Comparison of ENCODE assay signal across 8 cellular contexts in the genomic region with DNA sequence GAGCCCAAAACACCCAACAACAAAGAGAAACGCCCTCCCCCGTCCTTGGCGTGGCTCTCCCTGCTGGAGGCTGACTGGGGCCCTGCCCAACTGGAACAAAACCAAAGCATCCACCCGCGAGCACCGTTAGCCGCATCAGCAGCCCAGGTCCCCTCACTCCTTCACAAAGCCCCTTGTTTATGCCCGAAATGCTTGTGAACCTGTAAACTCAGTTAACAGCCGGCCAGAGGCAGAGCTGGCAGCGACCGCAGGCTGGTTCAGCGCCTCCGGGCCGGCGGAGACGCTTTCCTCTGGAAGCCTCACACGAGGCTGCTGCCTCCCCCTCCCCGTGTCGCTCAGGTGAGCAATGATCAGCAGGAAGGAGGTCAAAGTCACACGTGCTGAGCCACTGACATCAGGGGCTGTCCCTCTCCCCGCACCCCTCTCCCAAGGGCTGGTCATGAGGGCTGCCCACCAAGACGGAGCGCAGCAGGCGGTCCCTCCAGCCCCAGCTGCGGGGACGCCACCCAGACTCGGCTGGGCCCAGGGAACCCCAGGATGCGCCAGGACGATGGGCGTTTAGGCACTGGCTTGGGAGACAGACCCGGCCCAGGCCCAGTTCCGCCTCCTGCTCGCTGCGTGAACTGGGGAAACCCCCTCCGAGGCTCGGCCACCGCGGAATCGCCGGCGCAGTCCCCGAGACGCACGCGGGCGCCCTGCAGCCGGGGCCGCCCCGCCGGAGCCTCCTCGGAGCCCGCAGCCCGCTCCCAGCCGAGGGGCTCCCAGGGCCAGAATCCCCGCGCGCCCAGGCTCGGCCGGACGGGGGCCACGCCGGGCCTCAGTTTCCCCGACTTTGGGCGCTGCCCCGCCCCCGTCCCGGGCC. TPM values are rescaled to one million over a fixed set of nuclear protein-coding genes. Genes with fewer than 3 reads are reported as not detected.
DNase-seq lines count a peak whose midpoint lies in the region; ATAC-seq, FAIRE-seq and TF ChIP-seq lines count a peak whose summit lies in the region.

No MANE protein-coding gene starts in this region.

- CTCF ChIA-PET in GM12878 (lab: Yijun Ruan, JAX): interaction anchor here (1.6 to 2.5 kb wide), 2 partner anchors 26 to 27 kb away, joined by 4 to 7 read pairs; no protein-coding TSS in a partner anchor

- in situ Hi-C loops in GM12878 (cut with MboI): loop anchor here (5.0 kb wide), 1 partner anchor 62 kb away; no protein-coding TSS in a partner anchor

- peaks cover 28% of the 10 kb centered on the region for H3K79me2 ChIP-seq in GM12878 (ENCODE audit: control insufficient read depth, insufficient read depth, low read length)

- H3K9me3 ChIP-seq in RWPE2 (ENCODE audit: severe bottlenecking) (no peaks in the 10 kb centered on the region), GM12878 (replicated peaks; ENCODE audit: control insufficient read depth, insufficient read depth, low read length) (no peaks in the 10 kb centered on the region)

- peak; percentile 27 for FAIRE-seq in GM12878 (lab: Jason Lieb, UNC)

- ATAC-seq in HG02642 (IDR thresholded peaks at IDR 0.05; ENCODE audit: poor library complexity, unreplicated experiment): peak; percentile 35
- peak; percentile 16 for ATAC-seq in RWPE2 (ENCODE audit: low read depth)
- ATAC-seq in GM12878: peak; percentile 46

- peak overlapping the region; percentile 92 for H3K4me2 ChIP-seq in GM12878 (ENCODE audit: control insufficient read depth, insufficient read depth)

- peak overlapping the region; percentile 28 for H3K27ac ChIP-seq in RWPE2 (ENCODE audit: poor library complexity, severe bottlenecking)
- peak overlapping the region; percentile 61 for H3K27ac ChIP-seq in GM12878 (ENCODE audit: control insufficient read depth, insufficient read depth)

- H4K20me1 ChIP-seq in GM12878 (ENCODE audit: control insufficient read depth, insufficient read depth): no peaks in the 10 kb centered on the region

- BruUV-seq in GM12878 (replicated peaks; lab: Mats Ljungman, UMichigan): no TSS peak

- DNase-seq in GM12864 (ENCODE audit: low read depth) (no peak), RWPE2 (ENCODE audit: low spot score) (no peak), GM12878 (ENCODE audit: low read depth, low spot score) (no peak), kidney tubule cell (ENCODE audit: low spot score) (peak; percentile 58), SHP77 treated with DMSO at 0.1 percent for 48 hours (lab: John Stamatoyannopoulos, UW) (no peak), NCI-H510A treated with DMSO at 0.1 percent for 48 hours (lab: John Stamatoyannopoulos, UW) (no peak)
- DNase-seq in stimulated activated CD4-positive, alpha-beta T cell treated with anti-CD3 and anti-CD28 coated beads, Interleukin-4, amount 100 ng/mL, for 4 hours: peak; percentile 45 to 56

- intact Hi-C loops in GM12878 (cut with micrococcal nuclease; ENCODE audit: unreplicated experiment): loop anchor here (1.0 kb wide), 1 partner anchor 60 kb away; no protein-coding TSS in a partner anchor

- no peak for TF ChIP-seq POLR2A in GM12878 (IDR thresholded peaks at IDR 0.05; ENCODE audit: low read depth, low read length)

- no peaks in the 10 kb centered on the region for H3K27me3 ChIP-seq in RWPE2 (ENCODE audit: insufficient read depth, poor library complexity, severe bottlenecking)
- no peaks in the 10 kb centered on the region for H3K27me3 ChIP-seq in GM12878 (replicated peaks in 1 of 2; ENCODE audit: control insufficient read depth in 2 of 2, insufficient read depth in 2 of 2, low read length in 1 of 2)

- TF ChIP-seq EP300 in GM12878 (IDR thresholded peaks at IDR 0.05; ENCODE audit: borderline replicate concordance in 1 of 2, control insufficient read depth in 1 of 2, low read depth in 2 of 2, low read length in 2 of 2): no peak

- H2AFZ ChIP-seq in GM12878 (ENCODE audit: control insufficient read depth, low read depth, low read length): peak overlapping the region; percentile 58; the same call in 1 of the 2 replicates

- RAD21 ChIA-PET in GM12878 (lab: Charles Lee; ENCODE audit: unreplicated experiment): no interaction called here

- WGBS in GM12878 (ENCODE audit: insufficient coverage, insufficient replicate concordance, low lambda C conversion rate, missing lambda C conversion rate): 1% methylated on average over 66 of the region's 67 CpGs

- H3K4me1 ChIP-seq in RWPE2 (ENCODE audit: insufficient read depth, poor library complexity, severe bottlenecking) (no peaks in the 10 kb centered on the region), GM12878 (ENCODE audit: control insufficient read depth, insufficient read depth, low read length) (peaks cover 24% of the 10 kb centered on the region)

- H3K4me3 ChIP-seq in GM12864 (ENCODE audit: low read depth, low read length) (peak overlapping the region; percentile 93), RWPE2 (ENCODE audit: severe bottlenecking) (peak overlapping the region; percentile 93), GM12878 (peak overlapping the region; percentile 96)

- no peak for TF ChIP-seq CTCF in GM12864 (IDR thresholded peaks at IDR 0.05; ENCODE audit: low read depth, low read length, missing control alignments)
- TF ChIP-seq CTCF in RWPE2 (IDR thresholded peaks at IDR 0.05; ENCODE audit: poor library complexity, severe bottlenecking): no peak
- TF ChIP-seq CTCF in GM12878 (IDR thresholded peaks at IDR 0.05 in 2 of 3, conservative IDR thresholded peaks at IDR 0.05 in 1 of 3; ENCODE audit: control insufficient read depth in 2 of 3, extremely low read depth in 1 of 3, insufficient read depth in 1 of 3, low read depth in 3 of 3, low read length in 3 of 3): no peak

- H3K9ac ChIP-seq in GM12878 (ENCODE audit: control insufficient read depth, insufficient read depth, low read length): peak overlapping the region; percentile 82

- no peak for TF ChIP-seq RAD21 in GM12878 (IDR thresholded peaks at IDR 0.05; ENCODE audit: insufficient read depth, low read depth, low read length)

- POLR2A ChIA-PET in GM12878 (lab: Charles Lee): interaction anchor here (2.4 kb wide), 1 partner anchor 10 kb away, joined by 11 read pairs; the partner anchor contains the start of genes ENTR1 and PMPCA

- SMC1A ChIA-PET in GM12878 (lab: Charles Lee; ENCODE audit: uncharacterized antibody, unreplicated experiment): no interaction called here

- peaks cover 51% of the 10 kb centered on the region for H3K36me3 ChIP-seq in RWPE2 (ENCODE audit: low read depth)
- peaks cover 20 to 22% of the 10 kb centered on the region in 2 experiments for H3K36me3 ChIP-seq in GM12878 (ENCODE audit: control insufficient read depth in 2 of 2, insufficient read depth in 2 of 2, low read length in 1 of 2)

RNA-seq across cellular contexts. Expression of gene SNAPC4, which starts 0.6 kb away (rescaled TPM):
- total RNA-seq in GM12878 (2013; cell fraction: nucleolus; rRNA removed): 20.6 and 25.5 TPM in 2 replicates
- total RNA-seq in GM12878 (2014; rRNA removed) (7.7 and 8.8 TPM in 2 replicates), GM12878 (2014; rRNA removed; fragmentation: Illumina TruSeq; extraction: Trizol) (5.1 and 5.2 TPM in 2 replicates), GM12878 (2021) (16.4 and 19.8 TPM in 2 replicates)
- polyA plus RNA-seq in GM12878 (2011; ENCODE audit: low read depth): 3.1 TPM
- polyA plus RNA-seq in GM12878 (2011; rRNA removed) (2.4 and 3.5 TPM in 2 replicates), GM12878 (2014; fragmentation: Illumina TruSeq; extraction: Trizol) (7.1 and 8.7 TPM in 2 replicates), GM12878 (2014; fragmentation: Nextera tagmentation; extraction: Ambion mirVana) (under 1 TPM; 0.42 to 0.43 TPM), GM12878 (2014; rRNA removed) (16.9 and 18.1 TPM in 2 replicates), GM12878 (2016; fragmentation: Nextera tagmentation; extraction: Ambion mirVana) (1 to 10 TPM; 6.8 to 7.2 TPM)
- 3.4 and 5.5 TPM in 2 replicates for polyA plus RNA-seq in GM12878 (2011; cell fraction: cytosol; rRNA removed)
- polyA plus RNA-seq in GM12878 (2011; cell fraction: nucleus; rRNA removed): 21.4 and 37.3 TPM in 2 replicates
- polyA plus RNA-seq in GM12878 (2012): 8.0 and 10.3 TPM in 2 replicates
- polyA minus RNA-seq in GM12878 (2011; rRNA and poly(A)+ RNA removed): 2.6 and 3.9 TPM in 2 replicates
- 2.4 and 2.7 TPM in 2 replicates for polyA minus RNA-seq in GM12878 (2011; cell fraction: cytosol; rRNA and poly(A)+ RNA removed)
- 4.5 and 7.1 TPM in 2 replicates for polyA minus RNA-seq in GM12878 (2011; cell fraction: nucleus; rRNA and poly(A)+ RNA removed)

RNA-seq across cellular contexts. Expression of gene ENTR1, which starts 11.0 kb away (rescaled TPM):
- total RNA-seq in GM12878 (2013; cell fraction: nucleolus; rRNA removed): 55.0 and 60.4 TPM in 2 replicates
- total RNA-seq in GM12878 (2014; rRNA removed): 58.4 and 61.2 TPM in 2 replicates
- 35.5 and 38.4 TPM in 2 replicates for total RNA-seq in GM12878 (2014; rRNA removed; fragmentation: Illumina TruSeq; extraction: Trizol)
- 75.4 and 81.7 TPM in 2 replicates for total RNA-seq in GM12878 (2021)
- polyA plus RNA-seq in GM12878 (2011; ENCODE audit: low read depth): 17.1 TPM
- polyA plus RNA-seq in GM12878 (2011; rRNA removed): 47.7 and 55.4 TPM in 2 replicates
- polyA plus RNA-seq in GM12878 (2011; cell fraction: cytosol; rRNA removed): 41.9 and 53.8 TPM in 2 replicates
- 296 and 320 TPM in 2 replicates for polyA plus RNA-seq in GM12878 (2011; cell fraction: nucleus; rRNA removed)
- 32.2 and 42.4 TPM in 2 replicates for polyA plus RNA-seq in GM12878 (2012)
- polyA plus RNA-seq in GM12878 (2014; fragmentation: Illumina TruSeq; extraction: Trizol): 19.0 and 43.7 TPM in 2 replicates
- 10 to 100 TPM in 1 of 2 experiments, 1 to 10 TPM in 1; 8.2 to 20.4 TPM for polyA plus RNA-seq in GM12878 (2014; fragmentation: Nextera tagmentation; extraction: Ambion mirVana)
- polyA plus RNA-seq in GM12878 (2014; rRNA removed): 96.4 and 105 TPM in 2 replicates
- 10 to 100 TPM; 10.5 to 14.9 TPM for polyA plus RNA-seq in GM12878 (2016; fragmentation: Nextera tagmentation; extraction: Ambion mirVana)
- polyA minus RNA-seq in GM12878 (2011; rRNA and poly(A)+ RNA removed): 15.0 and 45.6 TPM in 2 replicates
- 24.7 and 29.1 TPM in 2 replicates for polyA minus RNA-seq in GM12878 (2011; cell fraction: cytosol; rRNA and poly(A)+ RNA removed)
- polyA minus RNA-seq in GM12878 (2011; cell fraction: nucleus; rRNA and poly(A)+ RNA removed): 50.2 and 69.5 TPM in 2 replicates

RNA-seq across cellular contexts. Expression of gene PMPCA, which starts 11.1 kb away (rescaled TPM):
- 64.9 and 75.3 TPM in 2 replicates for total RNA-seq in GM12878 (2013; cell fraction: nucleolus; rRNA removed)
- total RNA-seq in GM12878 (2014; rRNA removed) (61.7 and 67.9 TPM in 2 replicates), GM12878 (2014; rRNA removed; fragmentation: Illumina TruSeq; extraction: Trizol) (40.8 and 47.3 TPM in 2 replicates), GM12878 (2021) (85.9 and 89.8 TPM in 2 replicates)
- 37.1 TPM for polyA plus RNA-seq in GM12878 (2011; ENCODE audit: low read depth)
- polyA plus RNA-seq in GM12878 (2011; rRNA removed) (80.3 and 82.5 TPM in 2 replicates), GM12878 (2014; fragmentation: Illumina TruSeq; extraction: Trizol) (63.1 and 69.0 TPM in 2 replicates), GM12878 (2014; fragmentation: Nextera tagmentation; extraction: Ambion mirVana) (10 to 100 TPM in 1 of 2 experiments, 1 to 10 TPM in 1; 8.1 to 12.3 TPM), GM12878 (2014; rRNA removed) (90.0 and 93.0 TPM in 2 replicates), GM12878 (2016; fragmentation: Nextera tagmentation; extraction: Ambion mirVana) (100 to 1,000 TPM; 123 to 137 TPM)
- 70.0 and 94.3 TPM in 2 replicates for polyA plus RNA-seq in GM12878 (2011; cell fraction: cytosol; rRNA removed)
- polyA plus RNA-seq in GM12878 (2011; cell fraction: nucleus; rRNA removed): 268 and 279 TPM in 2 replicates
- polyA plus RNA-seq in GM12878 (2012): 78.5 and 91.3 TPM in 2 replicates
- polyA minus RNA-seq in GM12878 (2011; rRNA and poly(A)+ RNA removed): 50.8 and 53.6 TPM in 2 replicates
- polyA minus RNA-seq in GM12878 (2011; cell fraction: cytosol; rRNA and poly(A)+ RNA removed): 13.8 and 16.0 TPM in 2 replicates
- 46.1 and 51.3 TPM in 2 replicates for polyA minus RNA-seq in GM12878 (2011; cell fraction: nucleus; rRNA and poly(A)+ RNA removed)

RNA-seq across cellular contexts. Expression of gene CARD9, which starts 25.9 kb away (rescaled TPM):
- 35.2 and 40.5 TPM in 2 replicates for total RNA-seq in GM12878 (2013; cell fraction: nucleolus; rRNA removed)
- 1.9 and 2.2 TPM in 2 replicates for total RNA-seq in GM12878 (2014; rRNA removed)
- total RNA-seq in GM12878 (2014; rRNA removed; fragmentation: Illumina TruSeq; extraction: Trizol): 0.55 and 0.58 TPM in 2 replicates
- total RNA-seq in GM12878 (2021): 2.4 and 2.6 TPM in 2 replicates
- 0.59 TPM for polyA plus RNA-seq in GM12878 (2011; ENCODE audit: low read depth)
- polyA plus RNA-seq in GM12878 (2011; rRNA removed): 1.9 and 4.9 TPM in 2 replicates
- 5.3 and 9.1 TPM in 2 replicates for polyA plus RNA-seq in GM12878 (2011; cell fraction: cytosol; rRNA removed)
- polyA plus RNA-seq in GM12878 (2011; cell fraction: nucleus; rRNA removed): 80.5 and 97.8 TPM in 2 replicates
- 2.7 and 2.9 TPM in 2 replicates for polyA plus RNA-seq in GM12878 (2012)
- polyA plus RNA-seq in GM12878 (2014; fragmentation: Illumina TruSeq; extraction: Trizol): 0.34 TPM in 1 of 2 replicates, not detected in the other
- polyA plus RNA-seq in GM12878 (2014; fragmentation: Nextera tagmentation; extraction: Ambion mirVana): under 1 TPM in 1 of 2 experiments, not detected in 1; 0.11 TPM
- polyA plus RNA-seq in GM12878 (2014; rRNA removed): 1.6 and 2.1 TPM in 2 replicates
- polyA plus RNA-seq in GM12878 (2016; fragmentation: Nextera tagmentation; extraction: Ambion mirVana): 1 to 10 TPM; 1.8 to 2.2 TPM
- polyA minus RNA-seq in GM12878 (2011; rRNA and poly(A)+ RNA removed): 3.6 and 6.7 TPM in 2 replicates
- 2.4 and 2.8 TPM in 2 replicates for polyA minus RNA-seq in GM12878 (2011; cell fraction: cytosol; rRNA and poly(A)+ RNA removed)
- polyA minus RNA-seq in GM12878 (2011; cell fraction: nucleus; rRNA and poly(A)+ RNA removed): 10.4 and 18.9 TPM in 2 replicates

RNA-seq across cellular contexts. Expression of gene DNLZ, which starts 35.9 kb away (rescaled TPM):
- 3.0 and 4.6 TPM in 2 replicates for total RNA-seq in GM12878 (2013; cell fraction: nucleolus; rRNA removed)
- 18.1 and 29.7 TPM in 2 replicates for total RNA-seq in GM12878 (2014; rRNA removed)
- 4.6 and 4.8 TPM in 2 replicates for total RNA-seq in GM12878 (2014; rRNA removed; fragmentation: Illumina TruSeq; extraction: Trizol)
- 23.5 and 26.1 TPM in 2 replicates for total RNA-seq in GM12878 (2021)
- 3.2 TPM for polyA plus RNA-seq in GM12878 (2011; ENCODE audit: low read depth)
- 1.2 and 3.8 TPM in 2 replicates for polyA plus RNA-seq in GM12878 (2011; rRNA removed)
- polyA plus RNA-seq in GM12878 (2011; cell fraction: cytosol; rRNA removed): 5.9 and 8.6 TPM in 2 replicates
- 6.3 and 9.4 TPM in 2 replicates for polyA plus RNA-seq in GM12878 (2011; cell fraction: nucleus; rRNA removed)
- polyA plus RNA-seq in GM12878 (2012): 7.6 and 11.2 TPM in 2 replicates
- polyA plus RNA-seq in GM12878 (2014; fragmentation: Illumina TruSeq; extraction: Trizol): 0.66 TPM in 1 of 2 replicates, not detected in the other
- 1 to 10 TPM in 1 of 2 experiments, not detected in 1; 1.5 TPM for polyA plus RNA-seq in GM12878 (2014; fragmentation: Nextera tagmentation; extraction: Ambion mirVana)
- 23.8 and 26.3 TPM in 2 replicates for polyA plus RNA-seq in GM12878 (2014; rRNA removed)
- 10 to 100 TPM; 14.7 to 25.8 TPM for polyA plus RNA-seq in GM12878 (2016; fragmentation: Nextera tagmentation; extraction: Ambion mirVana)
- 0.29 and 0.82 TPM in 2 replicates for polyA minus RNA-seq in GM12878 (2011; rRNA and poly(A)+ RNA removed)
- polyA minus RNA-seq in GM12878 (2011; cell fraction: cytosol; rRNA and poly(A)+ RNA removed): 1.2 and 3.7 TPM in 2 replicates
- polyA minus RNA-seq in GM12878 (2011; cell fraction: nucleus; rRNA and poly(A)+ RNA removed): 3.3 and 7.7 TPM in 2 replicates

Comparison
In these comparisons a context has a peak if more than half of its experiments do, and no peak if none do; other contexts are left out.
1. DNase-seq: peak in kidney tubule cell (single experiment) and stimulated activated CD4-positive, alpha-beta T cell treated with anti-CD3 and anti-CD28 coated beads, Interleukin-4, amount 100 ng/mL, for 4 hours (2 of 2); none in GM12864 (single experiment), RWPE2 (single experiment), GM12878 (single experiment), SHP77 treated with DMSO at 0.1 percent for 48 hours (single experiment) and NCI-H510A treated with DMSO at 0.1 percent for 48 hours (single experiment).
2. Peak in every context shown above with its lines, with median percentiles within 50 percentile points of each other: H3K4me3 ChIP-seq and ATAC-seq.